22 cellular contexts compared by ENCODE assay signal in genomic region chr15:31116423-31117030, GRCh38. TPM values are rescaled to one million over a fixed set of nuclear protein-coding genes. Genes with fewer than 3 reads are reported as not detected.
A peak's percentile ranks its signal among the peaks of the same experiment; 100 is the strongest.
DNase-seq lines count a peak whose midpoint lies in the region; ATAC-seq, FAIRE-seq and TF ChIP-seq lines count a peak whose summit lies in the region.
"Had no signal": no experiment of that assay in that cellular context is flagged by ENCODE, and none has a peak within 500 bp of the region (broad histone marks: within the 10 kb centered on the region; RNA-seq: fewer than 3 reads in every experiment).

No MANE protein-coding gene starts in this region.

- H3K4me3 ChIP-seq in A549, result no peak overlapping the region
- H3K4me3 ChIP-seq in HEK293 (ENCODE audit: low read depth, low read length), result no peak overlapping the region
- H3K4me3 ChIP-seq in fibroblast of villous mesenchyme (ENCODE audit: low read depth, low read length), result no peak overlapping the region
- H3K4me3 ChIP-seq: BLaER1, GM23248 had no signal

- no peak for TF ChIP-seq EP300 in A549 (IDR thresholded peaks at IDR 0.05)

- POLR2A ChIA-PET in A549 (lab: Yijun Ruan, JAX) (no interaction called here), HEK293 (lab: Yijun Ruan, JAX) (no interaction called here)

- no peak for FAIRE-seq in A549 (lab: Jason Lieb, UNC)
- FAIRE-seq: G401.6, GM12892, H1 had no signal

- no peak overlapping the region for H3K4me2 ChIP-seq in A549
- H3K4me2 ChIP-seq: BLaER1 had no signal

- 67% methylated on average over 6 of the region's 6 CpGs for WGBS in A549 (ENCODE audit: missing lambda C conversion rate)

- H3K9me3 ChIP-seq in A549 (0 out of 3 replicates have a peak, but pooled peaks cover 8% of the 10 kb centered on the region), HEK293 (ENCODE audit: control insufficient read depth, insufficient read depth, low read depth, low read length) (no peaks in the 10 kb centered on the region)
- H3K9me3 ChIP-seq: Caco-2 had no signal

- ATAC-seq in A549 (no peak), GM21529 (IDR thresholded peaks at IDR 0.05; ENCODE audit: unreplicated experiment) (no peak)
- ATAC-seq: CD8-positive, alpha-beta T cell had no signal

- CTCF ChIA-PET in A549 (lab: Yijun Ruan, JAX), result interaction anchor here (8.9 kb wide), 1 partner anchor 13 kb away, joined by 91 read pairs; no protein-coding TSS in a partner anchor
- CTCF ChIA-PET in HEK293 (lab: Yijun Ruan, JAX), result interaction anchor here (1.0 kb wide), 1 partner anchor 12 kb away, joined by 3 read pairs; no protein-coding TSS in a partner anchor

- no peak for TF ChIP-seq POLR2A in A549 (IDR thresholded peaks at IDR 0.05; ENCODE audit: low read length)

- H3K4me1 ChIP-seq in A549, result no peaks in the 10 kb centered on the region
- H3K4me1 ChIP-seq in HEK293 (ENCODE audit: control insufficient read depth, insufficient read depth, low read length), result no peaks in the 10 kb centered on the region
- H3K4me1 ChIP-seq: BLaER1, Caco-2 had no signal

- DNase-seq in A549 (ENCODE audit: low read depth in 1 of 2, low spot score in 1 of 2), result no peak
- DNase-seq in fibroblast of villous mesenchyme (ENCODE audit: low read depth), result peak; percentile 53
- no peak for DNase-seq in NCI-H226
- no peak for DNase-seq in NCI-H524 (lab: John Stamatoyannopoulos, UW)
- DNase-seq: Caco-2; CD4-positive, CD25-positive, alpha-beta regulatory T cell; CD8-positive, alpha-beta T cell; DMS153; DND-41; GM23248; H7; HCEC 1CT had no signal

- H3K27ac ChIP-seq in A549 (no peak overlapping the region), HEK293 (ENCODE audit: extremely low read depth, low read depth, low read length) (no peak overlapping the region)
- H3K27ac ChIP-seq: BLaER1, C4-2B, GM23248 had no signal

- no peaks in the 10 kb centered on the region for H3K36me3 ChIP-seq in HEK293 (ENCODE audit: control insufficient read depth in 2 of 2, insufficient read depth in 1 of 2, low read length in 2 of 2)
- H3K36me3 ChIP-seq: BLaER1 had no signal

- TF ChIP-seq CTCF in A549 (IDR thresholded peaks at IDR 0.05) (no peak), HEK293 (tag by site-specific recombination; IDR thresholded peaks at IDR 0.05) (no peak), fibroblast of villous mesenchyme (IDR thresholded peaks at IDR 0.05; ENCODE audit: insufficient read depth, low read depth, low read length) (no peak)

- no peak for TF ChIP-seq RAD21 in A549 (conservative IDR thresholded peaks at IDR 0.05 in 1 of 2, IDR thresholded peaks at IDR 0.05 in 1 of 2)

TF ChIP-seq in A549, 52 proteins besides CTCF, POLR2A, EP300 and RAD21:
- TF ChIP-seq ZC3H11A (IDR thresholded peaks at IDR 0.05) (peak; percentile 63), POLR2AphosphoS2 (conservative IDR thresholded peaks at IDR 0.05; ENCODE audit: low read length) (no peak)

TF ChIP-seq in HEK293, 187 proteins besides CTCF, POLR2A, EP300 and RAD21 (continues in another document):
- no peak for TF ChIP-seq ZNF2 (tag by site-specific recombination; IDR thresholded peaks at IDR 0.05)
- TF ChIP-seq, protein P1, sequence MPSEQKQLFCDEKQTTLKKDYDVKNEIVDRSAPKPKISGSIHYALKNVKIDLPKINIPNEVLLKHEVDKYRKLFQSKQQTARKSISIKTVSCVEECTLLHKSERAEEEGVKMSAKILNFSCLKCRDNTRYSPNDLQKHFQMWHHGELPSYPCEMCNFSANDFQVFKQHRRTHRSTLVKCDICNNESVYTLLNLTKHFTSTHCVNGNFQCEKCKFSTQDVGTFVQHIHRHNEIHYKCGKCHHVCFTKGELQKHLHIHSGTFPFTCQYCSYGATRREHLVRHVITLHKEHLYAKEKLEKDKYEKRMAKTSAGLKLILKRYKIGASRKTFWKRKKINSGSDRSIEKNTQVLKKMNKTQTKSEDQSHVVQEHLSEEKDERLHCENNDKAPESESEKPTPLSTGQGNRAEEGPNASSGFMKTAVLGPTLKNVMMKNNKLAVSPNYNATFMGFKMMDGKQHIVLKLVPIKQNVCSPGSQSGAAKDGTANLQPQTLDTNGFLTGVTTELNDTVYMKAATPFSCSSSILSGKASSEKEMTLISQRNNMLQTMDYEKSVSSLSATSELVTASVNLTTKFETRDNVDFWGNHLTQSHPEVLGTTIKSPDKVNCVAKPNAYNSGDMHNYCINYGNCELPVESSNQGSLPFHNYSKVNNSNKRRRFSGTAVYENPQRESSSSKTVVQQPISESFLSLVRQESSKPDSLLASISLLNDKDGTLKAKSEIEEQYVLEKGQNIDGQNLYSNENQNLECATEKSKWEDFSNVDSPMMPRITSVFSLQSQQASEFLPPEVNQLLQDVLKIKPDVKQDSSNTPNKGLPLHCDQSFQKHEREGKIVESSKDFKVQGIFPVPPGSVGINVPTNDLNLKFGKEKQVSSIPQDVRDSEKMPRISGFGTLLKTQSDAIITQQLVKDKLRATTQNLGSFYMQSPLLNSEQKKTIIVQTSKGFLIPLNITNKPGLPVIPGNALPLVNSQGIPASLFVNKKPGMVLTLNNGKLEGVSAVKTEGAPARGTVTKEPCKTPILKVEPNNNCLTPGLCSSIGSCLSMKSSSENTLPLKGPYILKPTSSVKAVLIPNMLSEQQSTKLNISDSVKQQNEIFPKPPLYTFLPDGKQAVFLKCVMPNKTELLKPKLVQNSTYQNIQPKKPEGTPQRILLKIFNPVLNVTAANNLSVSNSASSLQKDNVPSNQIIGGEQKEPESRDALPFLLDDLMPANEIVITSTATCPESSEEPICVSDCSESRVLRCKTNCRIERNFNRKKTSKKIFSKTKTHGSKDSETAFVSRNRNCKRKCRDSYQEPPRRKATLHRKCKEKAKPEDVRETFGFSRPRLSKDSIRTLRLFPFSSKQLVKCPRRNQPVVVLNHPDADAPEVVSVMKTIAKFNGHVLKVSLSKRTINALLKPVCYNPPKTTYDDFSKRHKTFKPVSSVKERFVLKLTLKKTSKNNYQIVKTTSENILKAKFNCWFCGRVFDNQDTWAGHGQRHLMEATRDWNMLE (tag by site-specific recombination; conservative IDR thresholded peaks at IDR 0.05; ENCODE audit: low read depth), result peak; percentile 63
- no peak for TF ChIP-seq PRDM4 (tag by site-specific recombination; IDR thresholded peaks at IDR 0.05)
- TF ChIP-seq ZNF114 (tag by site-specific recombination; IDR thresholded peaks at IDR 0.05), result no peak
- TF ChIP-seq ZNF16 (tag by site-specific recombination; IDR thresholded peaks at IDR 0.05; ENCODE audit: low read depth), result no peak
- TF ChIP-seq ZNF560 (tag by site-specific recombination; IDR thresholded peaks at IDR 0.05; ENCODE audit: borderline replicate concordance), result 0 out of 2 replicates have a peak, but pooled peaks have one; percentile 28
- no peak for TF ChIP-seq ZNF596 (tag by site-specific recombination; IDR thresholded peaks at IDR 0.05)
- no peak for TF ChIP-seq ZNF146 (tag by site-specific recombination; IDR thresholded peaks at IDR 0.05)
- TF ChIP-seq, protein P2, sequence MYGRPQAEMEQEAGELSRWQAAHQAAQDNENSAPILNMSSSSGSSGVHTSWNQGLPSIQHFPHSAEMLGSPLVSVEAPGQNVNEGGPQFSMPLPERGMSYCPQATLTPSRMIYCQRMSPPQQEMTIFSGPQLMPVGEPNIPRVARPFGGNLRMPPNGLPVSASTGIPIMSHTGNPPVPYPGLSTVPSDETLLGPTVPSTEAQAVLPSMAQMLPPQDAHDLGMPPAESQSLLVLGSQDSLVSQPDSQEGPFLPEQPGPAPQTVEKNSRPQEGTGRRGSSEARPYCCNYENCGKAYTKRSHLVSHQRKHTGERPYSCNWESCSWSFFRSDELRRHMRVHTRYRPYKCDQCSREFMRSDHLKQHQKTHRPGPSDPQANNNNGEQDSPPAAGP (tag by site-specific recombination; IDR thresholded peaks at IDR 0.05), result no peak
- TF ChIP-seq ZNF433 (tag by site-specific recombination; IDR thresholded peaks at IDR 0.05; ENCODE audit: low read depth), result no peak
- TF ChIP-seq ZNF426 (tag by site-specific recombination; IDR thresholded peaks at IDR 0.05), result peak; percentile 52
- peak; percentile 51 for TF ChIP-seq ZNF623 (tag by site-specific recombination; IDR thresholded peaks at IDR 0.05)

RNA-seq across cellular contexts. Expression of gene TRPM1, which starts 15.0 kb away (rescaled TPM):
- polyA plus RNA-seq in A549 (2011; rRNA removed) (not detected in 2 replicates), A549 (2017; fragmentation: RNase III; extraction: RNeasy Plus Mini Kit Qiagen cat#74134 plus additional on column Dnase treatment) (not detected in 3 replicates)
- not detected in 2 replicates for polyA plus RNA-seq in A549 (2012; cell fraction: cytosol; rRNA removed)
- not detected in 2 replicates for polyA plus RNA-seq in A549 (2012; cell fraction: nucleus; rRNA removed)
- not detected in 2 replicates for polyA minus RNA-seq in A549 (2011; rRNA and poly(A)+ RNA removed)
- total RNA-seq in fibroblast of villous mesenchyme, result under 0.01 TPM in 1 of 2 replicates, not detected in the other
- total RNA-seq: A172; B cell; Caco-2; CD4-positive, CD25-positive, alpha-beta regulatory T cell; CD8-positive, alpha-beta T cell; GM23248; H1 had no signal
- polyA plus RNA-seq: AG04450; CD4-positive, CD25-positive, alpha-beta regulatory T cell; GM23248 had no signal
